In the genomic region with DNA sequence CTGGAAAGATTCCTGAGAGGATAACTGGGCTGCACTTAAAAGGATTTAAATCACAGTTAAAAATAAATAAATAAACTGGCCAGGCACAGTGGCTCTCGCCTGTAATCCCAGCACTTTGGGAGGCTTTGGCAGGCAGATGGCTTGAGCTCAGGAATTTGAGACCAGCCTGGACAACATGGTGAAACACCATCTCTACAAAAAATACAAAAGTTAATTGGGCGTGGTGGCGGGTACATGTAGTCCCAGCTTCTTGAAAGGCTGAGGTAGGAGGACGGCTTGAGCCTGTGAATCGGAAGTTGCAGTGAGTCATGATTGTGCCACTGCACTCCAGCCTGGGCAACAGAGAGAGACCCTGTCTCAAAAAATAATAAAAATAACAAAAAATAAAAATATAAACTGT, we compare ENCODE assay signal across 7 cellular contexts. TPM values are rescaled to one million over a fixed set of nuclear protein-coding genes. Genes with fewer than 3 reads are reported as not detected.
DNase-seq lines count a peak whose midpoint lies in the region; ATAC-seq and TF ChIP-seq lines count a peak whose summit lies in the region.
"Not testable (repeated sequence)": the region's sequence is repeated elsewhere in the genome, so short reads cannot be mapped to it uniquely, and the experiment has no call there.

No MANE protein-coding gene starts in this region.

- not testable (repeated sequence) for H3K79me2 ChIP-seq in GM23338 (replicated peaks; ENCODE audit: insufficient read depth); smooth muscle cell (ENCODE audit: low read depth)

- not testable (repeated sequence) for H3K27ac ChIP-seq in GM23338 (ENCODE audit: low read depth); smooth muscle cell (ENCODE audit: low read depth)
- H3K27ac ChIP-seq in mesodermal cell (ENCODE audit: low read depth, low read length, severe bottlenecking) (peak overlapping the region; percentile 16), prostate gland (peak overlapping the region; percentile 6 to 25)

- H4K20me1 ChIP-seq in GM23338 (replicated peaks; ENCODE audit: insufficient read depth): not testable (repeated sequence)
- peaks cover 21% of the 10 kb centered on the region for H4K20me1 ChIP-seq in smooth muscle cell (ENCODE audit: low read depth)

- H3K27ac Mint-ChIP-seq in GM23338: not testable (repeated sequence)

- H3K27me3 Mint-ChIP-seq in GM23338 (ENCODE audit: insufficient read depth, low read depth, poor library complexity): not testable (repeated sequence)

- not testable (repeated sequence) for H3K9me3 ChIP-seq in mesodermal cell (ENCODE audit: control insufficient read depth, low read length); prostate gland; smooth muscle cell (replicated peaks; ENCODE audit: low read depth)

- not testable (repeated sequence) for H3K36me3 Mint-ChIP-seq in GM23338 (ENCODE audit: low read depth)

- not testable (repeated sequence) for H3K9me3 Mint-ChIP-seq in GM23338

- H3K4me1 Mint-ChIP-seq in GM23338: peaks cover 13% of the 10 kb centered on the region

- not testable (repeated sequence) for H3K27me3 ChIP-seq in GM23338 (ENCODE audit: insufficient read depth); prostate gland (replicated peaks; ENCODE audit: insufficient read depth); smooth muscle cell (ENCODE audit: low read depth)

- peak overlapping the region; percentile 66 for H2AFZ ChIP-seq in GM23338
- not testable (repeated sequence) for H2AFZ ChIP-seq in smooth muscle cell (ENCODE audit: low read depth)

- not testable (repeated sequence) for H3F3A ChIP-seq in GM23338 (replicated peaks; ENCODE audit: low read depth); smooth muscle cell (ENCODE audit: low read depth)

- intact Hi-C loops in prostate gland (cut with DNase I): not testable (repeated sequence)

- H3K9ac ChIP-seq in smooth muscle cell (ENCODE audit: low read depth): not testable (repeated sequence)

- WGBS in mesodermal cell (ENCODE audit: insufficient coverage in 2 of 2), 2 experiments: 83 to 93% methylated on average over 1 to 5 of the region's 5 CpGs
- 29% methylated on average over 5 of the region's 5 CpGs for WGBS in prostate gland
- 43% methylated on average over 5 of the region's 5 CpGs for WGBS in smooth muscle cell (ENCODE audit: low lambda C conversion rate)

- not testable (repeated sequence) for TF ChIP-seq POLR2A in prostate gland (IDR thresholded peaks at IDR 0.05)

- not testable (repeated sequence) for H3K4me3 Mint-ChIP-seq in GM23338

- H3K36me3 ChIP-seq in GM23338 (ENCODE audit: insufficient read depth); prostate gland; smooth muscle cell (ENCODE audit: low read depth): not testable (repeated sequence)
- H3K36me3 ChIP-seq in mesodermal cell (ENCODE audit: control insufficient read depth, insufficient read depth, low read length): peaks cover 14% of the 10 kb centered on the region

- not testable (repeated sequence) for DNase-seq in GM23338 (ENCODE audit: low spot score); smooth muscle cell (lab: John Stamatoyannopoulos, UW; ENCODE audit: unreplicated experiment)
- DNase-seq in NCI-H524 treated with DMSO at 0.1 percent for 48 hours (lab: John Stamatoyannopoulos, UW) (peak; percentile 47), amniotic epithelial cell (ENCODE audit: low read depth) (peak; percentile 57), fibroblast of gingiva (ENCODE audit: low read depth) (peak; percentile 56), prostate gland (ENCODE audit: low spot score) (peak; percentile 49)

- not testable (repeated sequence) for H3K4me2 ChIP-seq in GM23338
- H3K4me2 ChIP-seq in smooth muscle cell: peak overlapping the region; percentile 53

- not testable (repeated sequence) for H3K4me1 ChIP-seq in GM23338 (ENCODE audit: insufficient read depth); prostate gland (replicated peaks); smooth muscle cell (ENCODE audit: low read depth)
- H3K4me1 ChIP-seq in mesodermal cell (ENCODE audit: control insufficient read depth, insufficient read depth, low read length, poor library complexity, severe bottlenecking): peaks cover 15% of the 10 kb centered on the region

- not testable (repeated sequence) for H3K9me2 ChIP-seq in GM23338 (ENCODE audit: insufficient read depth)

- not testable (repeated sequence) for TF ChIP-seq CTCF in GM23338 (conservative IDR thresholded peaks at IDR 0.05; ENCODE audit: low read depth in 2 of 2); prostate gland (IDR thresholded peaks at IDR 0.05); smooth muscle cell (IDR thresholded peaks at IDR 0.05; ENCODE audit: borderline replicate concordance, insufficient read depth, poor library complexity, severe bottlenecking)

- ATAC-seq in GM23338: not testable (repeated sequence)

- H3K4me3 ChIP-seq in GM23338; mesodermal cell (ENCODE audit: extremely low read depth, insufficient read depth, low read length, poor library complexity, severe bottlenecking); prostate gland; smooth muscle cell: not testable (repeated sequence)

RNA-seq across cellular contexts. Expression of gene SMAD9, which starts 36.6 kb away (rescaled TPM):
- 1.3 and 1.4 TPM in 2 replicates for total RNA-seq in GM23338 (2014; rRNA removed; shearing (Covaris generic))
- 0.95 and 1.3 TPM in 2 replicates for polyA plus RNA-seq in GM23338 (2016; fragmentation: Nextera tagmentation; extraction: Ambion mirVana)
- 23.3 TPM for polyA plus RNA-seq in mesodermal cell (2013, experiment 1 of 2)
- polyA plus RNA-seq in mesodermal cell (2013, experiment 2 of 2): 27.5 TPM
- 10 to 100 TPM; 25.1 to 30.7 TPM for total RNA-seq in prostate gland
- total RNA-seq in smooth muscle cell: 7.1 and 11.5 TPM in 2 replicates
- polyA plus RNA-seq in smooth muscle cell: 6.6 and 7.1 TPM in 2 replicates
